Comparison of ENCODE assay signal across 1 cellular context in the genomic region with DNA sequence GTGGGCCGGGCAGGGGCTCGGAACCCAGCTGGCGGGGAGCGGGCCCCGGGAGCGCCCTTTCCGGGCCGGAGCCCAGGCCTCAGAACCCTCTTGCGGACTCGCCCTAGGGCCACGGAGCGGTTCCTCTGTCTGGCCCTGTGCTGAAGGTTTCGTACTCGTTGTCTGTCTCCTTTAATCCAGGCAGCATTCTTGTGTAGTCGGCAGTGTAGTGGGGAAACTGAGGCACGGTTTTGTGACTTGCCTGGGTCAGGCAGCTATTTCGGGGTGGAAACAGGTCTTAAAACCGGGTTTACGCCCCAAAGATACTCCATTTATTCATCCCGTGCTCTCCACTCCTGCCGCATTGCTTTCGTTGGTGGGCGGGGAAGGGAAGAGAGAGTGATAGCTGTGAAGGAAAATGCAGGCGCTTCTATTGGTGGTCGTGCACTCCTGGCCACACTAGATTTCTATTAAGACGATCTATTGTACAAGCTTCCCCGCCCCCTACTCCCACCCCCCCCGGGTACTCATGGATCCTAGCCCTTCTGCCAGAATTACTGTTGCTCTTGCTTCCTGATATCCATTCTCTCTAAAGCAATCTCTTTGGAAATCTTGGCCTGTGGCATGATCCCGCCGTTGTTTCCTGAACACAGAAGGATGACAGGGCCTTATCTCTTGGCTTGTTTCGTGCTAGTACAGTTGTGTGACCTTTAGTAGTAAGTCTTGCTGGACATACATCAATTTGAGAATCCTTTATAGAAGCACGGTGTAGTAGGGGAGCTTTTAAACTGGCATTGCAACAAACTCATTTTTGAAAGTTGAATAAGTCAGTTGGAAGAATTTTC.
A peak's percentile ranks its signal among the peaks of the same experiment; 100 is the strongest.
TF ChIP-seq lines count a peak whose summit lies in the region.

No MANE protein-coding gene starts in this region.

TF ChIP-seq in HepG2, 621 proteins besides CTCF, POLR2A, EP300 and RAD21 (continued from another document and continues in another):
- TF ChIP-seq, protein P1, sequence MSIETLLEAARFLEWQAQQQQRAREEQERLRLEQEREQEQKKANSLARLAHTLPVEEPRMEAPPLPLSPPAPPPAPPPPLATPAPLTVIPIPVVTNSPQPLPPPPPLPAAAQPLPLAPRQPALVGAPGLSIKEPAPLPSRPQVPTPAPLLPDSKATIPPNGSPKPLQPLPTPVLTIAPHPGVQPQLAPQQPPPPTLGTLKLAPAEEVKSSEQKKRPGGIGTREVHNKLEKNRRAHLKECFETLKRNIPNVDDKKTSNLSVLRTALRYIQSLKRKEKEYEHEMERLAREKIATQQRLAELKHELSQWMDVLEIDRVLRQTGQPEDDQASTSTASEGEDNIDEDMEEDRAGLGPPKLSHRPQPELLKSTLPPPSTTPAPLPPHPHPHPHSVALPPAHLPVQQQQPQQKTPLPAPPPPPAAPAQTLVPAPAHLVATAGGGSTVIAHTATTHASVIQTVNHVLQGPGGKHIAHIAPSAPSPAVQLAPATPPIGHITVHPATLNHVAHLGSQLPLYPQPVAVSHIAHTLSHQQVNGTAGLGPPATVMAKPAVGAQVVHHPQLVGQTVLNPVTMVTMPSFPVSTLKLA (IDR thresholded peaks at IDR 0.05): no peak
- TF ChIP-seq, protein P2, sequence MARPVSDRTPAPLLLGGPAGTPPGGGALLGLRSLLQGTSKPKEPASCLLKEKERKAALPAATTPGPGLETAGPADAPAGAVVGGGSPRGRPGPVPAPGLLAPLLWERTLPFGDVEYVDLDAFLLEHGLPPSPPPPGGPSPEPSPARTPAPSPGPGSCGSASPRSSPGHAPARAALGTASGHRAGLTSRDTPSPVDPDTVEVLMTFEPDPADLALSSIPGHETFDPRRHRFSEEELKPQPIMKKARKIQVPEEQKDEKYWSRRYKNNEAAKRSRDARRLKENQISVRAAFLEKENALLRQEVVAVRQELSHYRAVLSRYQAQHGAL (CRISPR knock-in tag; IDR thresholded peaks at IDR 0.05; ENCODE audit: not compliant biosample characterization): no peak
- TF ChIP-seq ARHGAP35 (CRISPR knock-in tag; IDR thresholded peaks at IDR 0.05; ENCODE audit: borderline replicate concordance) (0 out of 2 replicates have a peak, but pooled peaks have one; percentile 6), DNMT1 (CRISPR knock-in tag; IDR thresholded peaks at IDR 0.05) (no peak), ZNF501 (CRISPR knock-in tag; IDR thresholded peaks at IDR 0.05) (peak; percentile 50; the same call in 1 of the 2 replicates), MYC (CRISPR knock-in tag; IDR thresholded peaks at IDR 0.05; ENCODE audit: borderline replicate concordance) (no peak), ZNF343 (CRISPR knock-in tag; IDR thresholded peaks at IDR 0.05) (no peak), ZNF562 (CRISPR knock-in tag; IDR thresholded peaks at IDR 0.05; ENCODE audit: borderline replicate concordance) (no peak), ZBTB42 (CRISPR knock-in tag; IDR thresholded peaks at IDR 0.05) (peak; percentile 76; the same call in 1 of the 2 replicates), ELF1 (CRISPR knock-in tag; IDR thresholded peaks at IDR 0.05) (no peak), PTBP1 (IDR thresholded peaks at IDR 0.05; ENCODE audit: low read depth, low read length, poor library complexity, severe bottlenecking) (no peak), ZNF678 (CRISPR knock-in tag; IDR thresholded peaks at IDR 0.05) (no peak), PHF21A (CRISPR knock-in tag; IDR thresholded peaks at IDR 0.05) (peak; percentile 56), DPF2 (CRISPR knock-in tag; IDR thresholded peaks at IDR 0.05; ENCODE audit: borderline replicate concordance, low read depth) (no peak), ZNF629 (CRISPR knock-in tag; conservative IDR thresholded peaks at IDR 0.05) (0 out of 2 replicates have a peak, but pooled peaks have one; percentile 1), ZNF615 (CRISPR knock-in tag; IDR thresholded peaks at IDR 0.05; ENCODE audit: borderline replicate concordance) (no peak), SALL2 (CRISPR knock-in tag; IDR thresholded peaks at IDR 0.05) (no peak), HMG20B (CRISPR knock-in tag; conservative IDR thresholded peaks at IDR 0.05) (no peak), ZNF225 (CRISPR knock-in tag; IDR thresholded peaks at IDR 0.05) (no peak), RXRA (CRISPR knock-in tag; IDR thresholded peaks at IDR 0.05) (no peak), HNRNPUL1 (IDR thresholded peaks at IDR 0.05; ENCODE audit: low read depth, low read length) (no peak), TOPORS (CRISPR knock-in tag; IDR thresholded peaks at IDR 0.05) (no peak), ZNF337 (CRISPR knock-in tag; IDR thresholded peaks at IDR 0.05; ENCODE audit: borderline replicate concordance, low read depth) (no peak), ZNF260 (CRISPR knock-in tag; IDR thresholded peaks at IDR 0.05; ENCODE audit: borderline replicate concordance, low read depth) (no peak), ZNF460 (CRISPR knock-in tag; IDR thresholded peaks at IDR 0.05; ENCODE audit: borderline replicate concordance) (no peak), REXO4 (CRISPR knock-in tag; IDR thresholded peaks at IDR 0.05; ENCODE audit: borderline replicate concordance) (no peak), NFYB (CRISPR knock-in tag; IDR thresholded peaks at IDR 0.05) (no peak; the same call in 1 of the 2 replicates), SNAI1 (CRISPR knock-in tag; IDR thresholded peaks at IDR 0.05; ENCODE audit: borderline replicate concordance) (peak; percentile 95), AKAP8 (CRISPR knock-in tag; IDR thresholded peaks at IDR 0.05) (no peak), GTF2F1 (IDR thresholded peaks at IDR 0.05; ENCODE audit: low read length) (no peak), EHMT2 (IDR thresholded peaks at IDR 0.05; ENCODE audit: borderline replicate concordance, low read depth, low read length) (no peak), ZNF569 (CRISPR knock-in tag; IDR thresholded peaks at IDR 0.05; ENCODE audit: borderline replicate concordance) (no peak), TSC22D2 (CRISPR knock-in tag; IDR thresholded peaks at IDR 0.05; ENCODE audit: borderline replicate concordance) (no peak), ZNF333 (CRISPR knock-in tag; IDR thresholded peaks at IDR 0.05; ENCODE audit: borderline replicate concordance) (peak; percentile 46; the same call in 1 of the 2 replicates), RBAK (CRISPR knock-in tag; IDR thresholded peaks at IDR 0.05) (peak; percentile 11; the same call in 1 of the 2 replicates), ZNF557 (CRISPR knock-in tag; IDR thresholded peaks at IDR 0.05) (no peak), ZNF674 (CRISPR knock-in tag; IDR thresholded peaks at IDR 0.05; ENCODE audit: low read depth) (no peak), HOXA9 (CRISPR knock-in tag; IDR thresholded peaks at IDR 0.05; ENCODE audit: borderline replicate concordance) (no peak)
- TF ChIP-seq, protein P3, sequence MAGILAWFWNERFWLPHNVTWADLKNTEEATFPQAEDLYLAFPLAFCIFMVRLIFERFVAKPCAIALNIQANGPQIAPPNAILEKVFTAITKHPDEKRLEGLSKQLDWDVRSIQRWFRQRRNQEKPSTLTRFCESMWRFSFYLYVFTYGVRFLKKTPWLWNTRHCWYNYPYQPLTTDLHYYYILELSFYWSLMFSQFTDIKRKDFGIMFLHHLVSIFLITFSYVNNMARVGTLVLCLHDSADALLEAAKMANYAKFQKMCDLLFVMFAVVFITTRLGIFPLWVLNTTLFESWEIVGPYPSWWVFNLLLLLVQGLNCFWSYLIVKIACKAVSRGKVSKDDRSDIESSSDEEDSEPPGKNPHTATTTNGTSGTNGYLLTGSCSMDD (CRISPR knock-in tag; IDR thresholded peaks at IDR 0.05): no peak
- TF ChIP-seq, protein P4, sequence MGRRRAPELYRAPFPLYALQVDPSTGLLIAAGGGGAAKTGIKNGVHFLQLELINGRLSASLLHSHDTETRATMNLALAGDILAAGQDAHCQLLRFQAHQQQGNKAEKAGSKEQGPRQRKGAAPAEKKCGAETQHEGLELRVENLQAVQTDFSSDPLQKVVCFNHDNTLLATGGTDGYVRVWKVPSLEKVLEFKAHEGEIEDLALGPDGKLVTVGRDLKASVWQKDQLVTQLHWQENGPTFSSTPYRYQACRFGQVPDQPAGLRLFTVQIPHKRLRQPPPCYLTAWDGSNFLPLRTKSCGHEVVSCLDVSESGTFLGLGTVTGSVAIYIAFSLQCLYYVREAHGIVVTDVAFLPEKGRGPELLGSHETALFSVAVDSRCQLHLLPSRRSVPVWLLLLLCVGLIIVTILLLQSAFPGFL (CRISPR knock-in tag; IDR thresholded peaks at IDR 0.05): no peak
- TF ChIP-seq, protein P5, sequence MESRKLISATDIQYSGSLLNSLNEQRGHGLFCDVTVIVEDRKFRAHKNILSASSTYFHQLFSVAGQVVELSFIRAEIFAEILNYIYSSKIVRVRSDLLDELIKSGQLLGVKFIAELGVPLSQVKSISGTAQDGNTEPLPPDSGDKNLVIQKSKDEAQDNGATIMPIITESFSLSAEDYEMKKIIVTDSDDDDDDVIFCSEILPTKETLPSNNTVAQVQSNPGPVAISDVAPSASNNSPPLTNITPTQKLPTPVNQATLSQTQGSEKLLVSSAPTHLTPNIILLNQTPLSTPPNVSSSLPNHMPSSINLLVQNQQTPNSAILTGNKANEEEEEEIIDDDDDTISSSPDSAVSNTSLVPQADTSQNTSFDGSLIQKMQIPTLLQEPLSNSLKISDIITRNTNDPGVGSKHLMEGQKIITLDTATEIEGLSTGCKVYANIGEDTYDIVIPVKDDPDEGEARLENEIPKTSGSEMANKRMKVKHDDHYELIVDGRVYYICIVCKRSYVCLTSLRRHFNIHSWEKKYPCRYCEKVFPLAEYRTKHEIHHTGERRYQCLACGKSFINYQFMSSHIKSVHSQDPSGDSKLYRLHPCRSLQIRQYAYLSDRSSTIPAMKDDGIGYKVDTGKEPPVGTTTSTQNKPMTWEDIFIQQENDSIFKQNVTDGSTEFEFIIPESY (CRISPR knock-in tag; IDR thresholded peaks at IDR 0.05): no peak; the same call in 1 of the 2 replicates
- TF ChIP-seq, protein P6, sequence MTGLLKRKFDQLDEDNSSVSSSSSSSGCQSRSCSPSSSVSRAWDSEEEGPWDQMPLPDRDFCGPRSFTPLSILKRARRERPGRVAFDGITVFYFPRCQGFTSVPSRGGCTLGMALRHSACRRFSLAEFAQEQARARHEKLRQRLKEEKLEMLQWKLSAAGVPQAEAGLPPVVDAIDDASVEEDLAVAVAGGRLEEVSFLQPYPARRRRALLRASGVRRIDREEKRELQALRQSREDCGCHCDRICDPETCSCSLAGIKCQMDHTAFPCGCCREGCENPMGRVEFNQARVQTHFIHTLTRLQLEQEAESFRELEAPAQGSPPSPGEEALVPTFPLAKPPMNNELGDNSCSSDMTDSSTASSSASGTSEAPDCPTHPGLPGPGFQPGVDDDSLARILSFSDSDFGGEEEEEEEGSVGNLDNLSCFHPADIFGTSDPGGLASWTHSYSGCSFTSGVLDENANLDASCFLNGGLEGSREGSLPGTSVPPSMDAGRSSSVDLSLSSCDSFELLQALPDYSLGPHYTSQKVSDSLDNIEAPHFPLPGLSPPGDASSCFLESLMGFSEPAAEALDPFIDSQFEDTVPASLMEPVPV (CRISPR knock-in tag; IDR thresholded peaks at IDR 0.05): no peak
- TF ChIP-seq, protein P7, sequence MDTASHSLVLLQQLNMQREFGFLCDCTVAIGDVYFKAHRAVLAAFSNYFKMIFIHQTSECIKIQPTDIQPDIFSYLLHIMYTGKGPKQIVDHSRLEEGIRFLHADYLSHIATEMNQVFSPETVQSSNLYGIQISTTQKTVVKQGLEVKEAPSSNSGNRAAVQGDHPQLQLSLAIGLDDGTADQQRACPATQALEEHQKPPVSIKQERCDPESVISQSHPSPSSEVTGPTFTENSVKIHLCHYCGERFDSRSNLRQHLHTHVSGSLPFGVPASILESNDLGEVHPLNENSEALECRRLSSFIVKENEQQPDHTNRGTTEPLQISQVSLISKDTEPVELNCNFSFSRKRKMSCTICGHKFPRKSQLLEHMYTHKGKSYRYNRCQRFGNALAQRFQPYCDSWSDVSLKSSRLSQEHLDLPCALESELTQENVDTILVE (CRISPR knock-in tag; IDR thresholded peaks at IDR 0.05): no peak
- TF ChIP-seq, protein P8, sequence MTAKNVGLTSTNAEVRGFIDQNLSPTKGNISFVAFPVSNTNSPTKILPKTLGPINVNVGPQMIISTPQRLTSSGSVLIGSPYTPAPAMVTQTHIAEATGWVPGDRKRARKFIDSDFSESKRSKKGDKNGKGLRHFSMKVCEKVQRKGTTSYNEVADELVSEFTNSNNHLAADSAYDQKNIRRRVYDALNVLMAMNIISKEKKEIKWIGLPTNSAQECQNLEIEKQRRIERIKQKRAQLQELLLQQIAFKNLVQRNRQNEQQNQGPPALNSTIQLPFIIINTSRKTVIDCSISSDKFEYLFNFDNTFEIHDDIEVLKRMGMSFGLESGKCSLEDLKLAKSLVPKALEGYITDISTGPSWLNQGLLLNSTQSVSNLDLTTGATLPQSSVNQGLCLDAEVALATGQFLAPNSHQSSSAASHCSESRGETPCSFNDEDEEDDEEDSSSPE (CRISPR knock-in tag; IDR thresholded peaks at IDR 0.05): no peak
- TF ChIP-seq, protein P9, sequence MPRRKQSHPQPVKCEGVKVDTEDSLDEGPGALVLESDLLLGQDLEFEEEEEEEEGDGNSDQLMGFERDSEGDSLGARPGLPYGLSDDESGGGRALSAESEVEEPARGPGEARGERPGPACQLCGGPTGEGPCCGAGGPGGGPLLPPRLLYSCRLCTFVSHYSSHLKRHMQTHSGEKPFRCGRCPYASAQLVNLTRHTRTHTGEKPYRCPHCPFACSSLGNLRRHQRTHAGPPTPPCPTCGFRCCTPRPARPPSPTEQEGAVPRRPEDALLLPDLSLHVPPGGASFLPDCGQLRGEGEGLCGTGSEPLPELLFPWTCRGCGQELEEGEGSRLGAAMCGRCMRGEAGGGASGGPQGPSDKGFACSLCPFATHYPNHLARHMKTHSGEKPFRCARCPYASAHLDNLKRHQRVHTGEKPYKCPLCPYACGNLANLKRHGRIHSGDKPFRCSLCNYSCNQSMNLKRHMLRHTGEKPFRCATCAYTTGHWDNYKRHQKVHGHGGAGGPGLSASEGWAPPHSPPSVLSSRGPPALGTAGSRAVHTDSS (CRISPR knock-in tag; conservative IDR thresholded peaks at IDR 0.05): no peak
- TF ChIP-seq, protein P10, sequence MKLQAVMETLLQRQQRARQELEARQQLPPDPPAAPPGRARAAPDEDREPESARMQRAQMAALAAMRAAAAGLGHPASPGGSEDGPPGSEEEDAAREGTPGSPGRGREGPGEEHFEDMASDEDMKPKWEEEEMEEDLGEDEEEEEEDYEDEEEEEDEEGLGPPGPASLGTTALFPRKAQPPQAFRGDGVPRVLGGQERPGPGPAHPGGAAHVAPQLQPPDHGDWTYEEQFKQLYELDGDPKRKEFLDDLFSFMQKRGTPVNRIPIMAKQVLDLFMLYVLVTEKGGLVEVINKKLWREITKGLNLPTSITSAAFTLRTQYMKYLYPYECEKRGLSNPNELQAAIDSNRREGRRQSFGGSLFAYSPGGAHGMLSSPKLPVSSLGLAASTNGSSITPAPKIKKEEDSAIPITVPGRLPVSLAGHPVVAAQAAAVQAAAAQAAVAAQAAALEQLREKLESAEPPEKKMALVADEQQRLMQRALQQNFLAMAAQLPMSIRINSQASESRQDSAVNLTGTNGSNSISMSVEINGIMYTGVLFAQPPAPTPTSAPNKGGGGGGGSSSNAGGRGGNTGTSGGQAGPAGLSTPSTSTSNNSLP (IDR thresholded peaks at IDR 0.05; ENCODE audit: low read depth, low read length): no peak
- TF ChIP-seq, protein P11, sequence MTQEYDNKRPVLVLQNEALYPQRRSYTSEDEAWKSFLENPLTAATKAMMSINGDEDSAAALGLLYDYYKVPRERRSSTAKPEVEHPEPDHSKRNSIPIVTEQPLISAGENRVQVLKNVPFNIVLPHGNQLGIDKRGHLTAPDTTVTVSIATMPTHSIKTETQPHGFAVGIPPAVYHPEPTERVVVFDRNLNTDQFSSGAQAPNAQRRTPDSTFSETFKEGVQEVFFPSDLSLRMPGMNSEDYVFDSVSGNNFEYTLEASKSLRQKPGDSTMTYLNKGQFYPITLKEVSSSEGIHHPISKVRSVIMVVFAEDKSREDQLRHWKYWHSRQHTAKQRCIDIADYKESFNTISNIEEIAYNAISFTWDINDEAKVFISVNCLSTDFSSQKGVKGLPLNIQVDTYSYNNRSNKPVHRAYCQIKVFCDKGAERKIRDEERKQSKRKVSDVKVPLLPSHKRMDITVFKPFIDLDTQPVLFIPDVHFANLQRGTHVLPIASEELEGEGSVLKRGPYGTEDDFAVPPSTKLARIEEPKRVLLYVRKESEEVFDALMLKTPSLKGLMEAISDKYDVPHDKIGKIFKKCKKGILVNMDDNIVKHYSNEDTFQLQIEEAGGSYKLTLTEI (CRISPR knock-in tag; conservative IDR thresholded peaks at IDR 0.05): no peak
